In the genomic region with DNA sequence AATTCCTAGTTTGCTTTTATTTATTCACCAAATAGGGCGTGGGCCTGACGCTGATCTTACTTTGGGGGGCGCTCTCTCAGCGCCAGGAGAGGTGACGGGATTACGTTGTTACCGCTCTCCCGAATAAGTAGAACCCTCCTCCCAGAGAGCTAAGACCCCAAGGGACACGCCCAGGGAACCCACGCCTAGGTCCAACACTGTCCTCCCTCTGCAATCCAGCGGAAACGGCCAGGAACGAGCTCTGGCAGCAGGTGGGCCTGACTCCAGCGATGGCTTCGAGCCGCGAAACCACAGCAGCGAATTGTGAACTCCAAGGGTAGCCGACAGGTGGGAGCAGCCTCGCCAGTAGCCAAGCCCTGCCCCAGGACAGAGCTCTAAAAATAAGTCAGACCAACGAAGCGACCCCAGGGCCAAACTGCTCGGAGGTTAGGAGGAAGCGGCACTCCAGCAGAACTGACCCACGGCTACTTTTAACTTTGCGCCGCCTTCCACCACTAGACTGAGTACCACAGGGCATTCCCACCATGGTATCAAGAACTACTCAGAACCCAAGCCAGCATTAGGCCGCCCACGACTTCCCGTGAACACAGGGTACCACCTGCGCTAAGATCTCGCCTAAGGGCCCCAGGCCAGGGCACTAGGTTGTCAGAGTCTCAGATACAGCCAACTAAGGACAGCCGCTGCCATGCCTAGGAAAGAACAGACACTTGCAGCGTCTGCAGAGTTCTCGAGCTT, we compare ENCODE assay signal across 8 cellular contexts. TPM values are rescaled to one million over a fixed set of nuclear protein-coding genes. Genes with fewer than 3 reads are reported as not detected.
DNase-seq lines count a peak whose midpoint lies in the region; ATAC-seq, FAIRE-seq and TF ChIP-seq lines count a peak whose summit lies in the region.

No MANE protein-coding gene starts in this region.

- peak in 1 of 2 experiments; percentile 50; a peak in 1 of 3 replicates for TF ChIP-seq POLR2A in H1 (IDR thresholded peaks at IDR 0.05; ENCODE audit: control extremely low read depth in 1 of 2, low read depth in 2 of 2, low read length in 2 of 2)

- H3K4me3 ChIP-seq in H1 (ENCODE audit: extremely low read depth in 1 of 4, insufficient read depth in 2 of 4, low read depth in 3 of 4, low read length in 4 of 4), result peak overlapping the region; percentile 84 to 93 (median 90)
- H3K4me3 ChIP-seq in naive thymus-derived CD4-positive, alpha-beta T cell (ENCODE audit: low read length), result peak overlapping the region; percentile 89

- peak overlapping the region; percentile 94 to 99 (median 98) for H3K27ac Mint-ChIP-seq in naive thymus-derived CD4-positive, alpha-beta T cell
- peak overlapping the region; percentile 97 for H3K27ac Mint-ChIP-seq in stimulated activated memory B cell treated with anti-CD40 and anti-IgM and Interleukin-4, amounts not matched to agents 10 μg/mL and 1 μg/mL and 100 μg/mL, for 72 hours

- peak overlapping the region; percentile 60 for H4K91ac ChIP-seq in H1 (replicated peaks; ENCODE audit: insufficient read length, low read length)

- TF ChIP-seq RAD21 in H1 (IDR thresholded peaks at IDR 0.05 in 1 of 2, conservative IDR thresholded peaks at IDR 0.05 in 1 of 2; ENCODE audit: low read depth in 2 of 2, low read length in 2 of 2), result peak in 1 of 2 experiments; percentile 38; a peak in 1 of 4 replicates

- peak overlapping the region; percentile 94 to 96 for H3K4me2 ChIP-seq in H1 (ENCODE audit: insufficient read depth in 1 of 2, low read depth in 2 of 2, low read length in 2 of 2)

- no peak overlapping the region for H3K14ac ChIP-seq in H1 (ENCODE audit: insufficient read length)

- H2BK20ac ChIP-seq in H1 (ENCODE audit: low read length), result no peak overlapping the region

- H3K27me3 ChIP-seq in H1 (replicated peaks in 1 of 4; ENCODE audit: control insufficient read depth in 3 of 4, extremely low read depth in 1 of 4, insufficient read depth in 3 of 4, low read length in 3 of 4), result no peaks in the 10 kb centered on the region
- no peaks in the 10 kb centered on the region for H3K27me3 ChIP-seq in naive thymus-derived CD4-positive, alpha-beta T cell (ENCODE audit: control insufficient read depth in 2 of 2, insufficient read depth in 2 of 2, low read length in 2 of 2)

- intact Hi-C loops in naive thymus-derived CD4-positive, alpha-beta T cell (cut with micrococcal nuclease), result loop anchor here (5.0 to 10.0 kb wide), 14 partner anchors 36 to 1969 kb away; a partner anchor contains a TSS

- H3K36me3 Mint-ChIP-seq in naive thymus-derived CD4-positive, alpha-beta T cell, result peaks cover 0 to 1% (median 0%) of the 10 kb centered on the region in 5 donors
- no peaks in the 10 kb centered on the region for H3K36me3 Mint-ChIP-seq in stimulated activated memory B cell treated with anti-CD40 and anti-IgM and Interleukin-4, amounts not matched to agents 10 μg/mL and 1 μg/mL and 100 μg/mL, for 72 hours

- TF ChIP-seq CTCF in H1 (IDR thresholded peaks at IDR 0.05; ENCODE audit: control extremely low read depth in 1 of 3, insufficient read depth in 1 of 3, low read depth in 1 of 3, low read length in 3 of 3), result peak; percentile 37 to 59 (median 54)

- no peaks in the 10 kb centered on the region for H3K9me3 Mint-ChIP-seq in naive thymus-derived CD4-positive, alpha-beta T cell
- no peaks in the 10 kb centered on the region for H3K9me3 Mint-ChIP-seq in stimulated activated memory B cell treated with anti-CD40 and anti-IgM and Interleukin-4, amounts not matched to agents 10 μg/mL and 1 μg/mL and 100 μg/mL, for 72 hours

- peaks cover 0 to 8% (median 3%) of the 10 kb centered on the region in 4 experiments; a peak in 2 of 7 replicates for H3K4me1 ChIP-seq in H1 (replicated peaks in 1 of 4; ENCODE audit: control insufficient read depth in 3 of 4, insufficient read depth in 4 of 4, low read length in 3 of 4)
- peaks cover 22 to 29% of the 10 kb centered on the region in 2 donors for H3K4me1 ChIP-seq in naive thymus-derived CD4-positive, alpha-beta T cell (ENCODE audit: control insufficient read depth in 2 of 2, insufficient read depth in 2 of 2, low read length in 2 of 2)

- H3K27me3 Mint-ChIP-seq in naive thymus-derived CD4-positive, alpha-beta T cell, result peaks cover 0 to 2% (median 0%) of the 10 kb centered on the region in 5 donors
- H3K27me3 Mint-ChIP-seq in stimulated activated memory B cell treated with anti-CD40 and anti-IgM and Interleukin-4, amounts not matched to agents 10 μg/mL and 1 μg/mL and 100 μg/mL, for 72 hours, result no peaks in the 10 kb centered on the region

- no peaks in the 10 kb centered on the region for H3K36me3 ChIP-seq in H1 (ENCODE audit: control insufficient read depth in 2 of 4, insufficient read depth in 4 of 4, low read length in 3 of 4)
- peaks cover 0 to 16% (median 0%) of the 10 kb centered on the region in 3 experiments for H3K36me3 ChIP-seq in naive thymus-derived CD4-positive, alpha-beta T cell (ENCODE audit: control insufficient read depth in 2 of 3, insufficient read depth in 3 of 3, low read length in 3 of 3)

- H3K9me3 ChIP-seq in H1 (ENCODE audit: insufficient read depth in 2 of 2, low read depth in 1 of 2, low read length in 1 of 2), result no peaks in the 10 kb centered on the region
- H3K9me3 ChIP-seq in naive thymus-derived CD4-positive, alpha-beta T cell (ENCODE audit: control insufficient read depth in 2 of 3, low read length in 3 of 3), result no peaks in the 10 kb centered on the region

- peak overlapping the region; percentile 91 to 99 (median 96) for H3K4me3 Mint-ChIP-seq in naive thymus-derived CD4-positive, alpha-beta T cell
- peak overlapping the region; percentile 98 for H3K4me3 Mint-ChIP-seq in stimulated activated memory B cell treated with anti-CD40 and anti-IgM and Interleukin-4, amounts not matched to agents 10 μg/mL and 1 μg/mL and 100 μg/mL, for 72 hours

- 0 out of 2 replicates have a peak, but pooled peaks cover 2% of the 10 kb centered on the region for H3K79me1 ChIP-seq in H1 (ENCODE audit: low read depth, low read length)

- H3K79me2 ChIP-seq in H1 (ENCODE audit: control insufficient read depth in 1 of 2, insufficient read depth in 2 of 2, low read length in 2 of 2), result peaks cover 14 to 29% of the 10 kb centered on the region in 2 experiments

- H2BK15ac ChIP-seq in H1 (ENCODE audit: low read length), result peak overlapping the region; percentile 20; the same call in 1 of the 2 replicates

- H4K8ac ChIP-seq in H1 (ENCODE audit: extremely low read depth, insufficient read depth, low read length), result peak overlapping the region; percentile 96

- no peak for TF ChIP-seq EP300 in H1 (IDR thresholded peaks at IDR 0.05; ENCODE audit: borderline replicate concordance in 1 of 2, low read depth in 2 of 2, low read length in 2 of 2)

- peak overlapping the region; percentile 69 for H4K5ac ChIP-seq in H1 (ENCODE audit: insufficient read length, low read depth, low read length)

- POLR2A ChIA-PET in H1 (lab: Charles Lee; ENCODE audit: partially characterized antibody), result interaction anchor here (0.6 to 5.0 kb wide), 20 partner anchors 10 to 468 kb away, joined by 3 to 61 read pairs (median 4); a partner anchor contains a TSS
- POLR2A ChIA-PET in naive thymus-derived CD4-positive, alpha-beta T cell (lab: Charles Lee), result interaction anchor here (0.8 to 9.1 kb wide), 19 partner anchors 9 to 837 kb away, joined by 3 to 175 read pairs (median 7); a partner anchor contains a TSS

- peak overlapping the region; percentile 92 for H3K27ac ChIP-seq in H1 (ENCODE audit: low read depth, low read length)
- H3K27ac ChIP-seq in naive thymus-derived CD4-positive, alpha-beta T cell (ENCODE audit: low read depth, low read length), result peak overlapping the region; percentile 82

- FAIRE-seq in H1 (lab: Jason Lieb, UNC), result peak; percentile 42

- H2AK5ac ChIP-seq in H1 (ENCODE audit: low read depth, low read length), result peak overlapping the region; percentile 67; the same call in 1 of the 2 replicates

- no peak for ATAC-seq in naive thymus-derived CD4-positive, alpha-beta T cell
- no peak for ATAC-seq in stimulated activated memory B cell treated with anti-CD40 and anti-IgM and Interleukin-4, amounts not matched to agents 10 μg/mL and 1 μg/mL and 100 μg/mL, for 72 hours

- no peak overlapping the region for H2AFZ ChIP-seq in H1 (ENCODE audit: low read length)

- peak overlapping the region; percentile 7 for H2BK12ac ChIP-seq in H1 (ENCODE audit: low read depth, low read length)

- H3K23me2 ChIP-seq in H1 (ENCODE audit: low read depth, low read length), result peaks cover 22% of the 10 kb centered on the region

- H4K20me1 ChIP-seq in H1 (replicated peaks in 1 of 2; ENCODE audit: control insufficient read depth in 1 of 2, insufficient read depth in 2 of 2, low read length in 2 of 2), result peaks cover 10 to 13% of the 10 kb centered on the region in 2 experiments

- peak overlapping the region; percentile 93 for H2BK5ac ChIP-seq in H1 (ENCODE audit: low read depth, low read length)

- H3K23ac ChIP-seq in H1 (ENCODE audit: insufficient read length), result no peak overlapping the region

- peaks cover 23 to 47% (median 38%) of the 10 kb centered on the region in 7 donors for H3K4me1 Mint-ChIP-seq in naive thymus-derived CD4-positive, alpha-beta T cell
- H3K4me1 Mint-ChIP-seq in stimulated activated memory B cell treated with anti-CD40 and anti-IgM and Interleukin-4, amounts not matched to agents 10 μg/mL and 1 μg/mL and 100 μg/mL, for 72 hours, result peaks cover 48% of the 10 kb centered on the region

- peak overlapping the region; percentile 1 for H3K56ac ChIP-seq in H1 (replicated peaks; ENCODE audit: insufficient read length, low read depth, low read length)

- DNase-seq in NCI-H1417 (lab: John Stamatoyannopoulos, UW), result peak in 2 of 3 experiments; percentile 73 to 76
- DNase-seq in NCI-H1417 treated with DMSO at 0.1 percent for 48 hours (lab: John Stamatoyannopoulos, UW), result no peak
- DNase-seq in NCI-H526 (lab: John Stamatoyannopoulos, UW), result peak; percentile 49 to 58
- peak; percentile 41 to 68 for DNase-seq in activated CD8-positive, alpha-beta memory T cell treated with anti-CD3 and anti-CD28 coated beads for 4 hours (ENCODE audit: low read depth in 2 of 2)
- DNase-seq in H1 (ENCODE audit: low read depth in 1 of 2, low spot score in 2 of 2), result peak in 1 of 2 experiments; percentile 80
- DNase-seq in naive thymus-derived CD4-positive, alpha-beta T cell, result peak in 4 of 9 donors; percentile 21 to 73 (median 36)
- no peak for DNase-seq in midbrain (lab: John Stamatoyannopoulos, UW)

- CTCF ChIA-PET in H1 (lab: Charles Lee; ENCODE audit: partially characterized antibody), result interaction anchor here (0.7 to 2.4 kb wide), 11 partner anchors 10 to 438 kb away, joined by 3 to 11 read pairs (median 3); a partner anchor contains a TSS
- CTCF ChIA-PET in naive thymus-derived CD4-positive, alpha-beta T cell (lab: Charles Lee), result interaction anchor here (1.0 to 4.1 kb wide), 4 partner anchors 20 to 187 kb away, joined by 4 to 30 read pairs (median 6); a partner anchor contains a TSS

- 1% methylated on average over 35 of the region's 35 CpGs; no CpG with 5 or more reads in 1 of the 2 experiments for WGBS in H1 (ENCODE audit: extremely low coverage in 1 of 2, insufficient coverage in 1 of 2, insufficient read length in 1 of 2, insufficient replicate concordance in 2 of 2, low coverage in 1 of 2, low lambda C conversion rate in 2 of 2, missing lambda C conversion rate in 1 of 2), 2 experiments

- peak overlapping the region; percentile 77 to 96 (median 92) for H3K9ac ChIP-seq in H1 (replicated peaks in 1 of 4; ENCODE audit: extremely low read depth in 1 of 4, low read depth in 3 of 4, low read length in 3 of 4)

- H3K18ac ChIP-seq in H1 (ENCODE audit: extremely low read depth, low read length), result peak overlapping the region; percentile 89

- no peak overlapping the region for H2BK120ac ChIP-seq in H1 (replicated peaks; ENCODE audit: low read depth, low read length)

- peak overlapping the region; percentile 79 for H3K4ac ChIP-seq in H1 (replicated peaks; ENCODE audit: insufficient read length, low read depth, low read length)

RNA-seq across cellular contexts. Expression of a gene that starts 1.6 kb away (rescaled TPM):
- total RNA-seq in H1 (2021; fragmentation: NEBNext Ultra II Directional; extraction: Animal tissue kit (Norgen Biotek cat#: 25700)), result 103 and 109 TPM in 2 replicates
- polyA plus RNA-seq in H1 (2011; rRNA removed), result 69.5 and 86.6 TPM in 2 replicates
- 39.2 TPM for polyA plus RNA-seq in H1 (2011; cell fraction: cytosol; rRNA removed)
- 66.9 TPM for polyA plus RNA-seq in H1 (2011; cell fraction: nucleus; rRNA removed)
- 47.2 to 63.1 TPM (median 54.2 TPM) in 4 replicates for polyA plus RNA-seq in H1 (2012, experiment 1 of 2)
- 3.3 TPM for polyA plus RNA-seq in H1 (2012, experiment 2 of 2)
- polyA plus RNA-seq in H1 (2013, experiment 1 of 2), result 30.4 TPM
- polyA plus RNA-seq in H1 (2013, experiment 2 of 2), result 31.0 TPM
- polyA minus RNA-seq in H1 (2011; rRNA and poly(A)+ RNA removed), result 137 and 225 TPM in 2 replicates
- polyA minus RNA-seq in H1 (2011; cell fraction: cytosol; rRNA and poly(A)+ RNA removed), result 57.2 TPM
- polyA minus RNA-seq in H1 (2011; cell fraction: nucleus; rRNA and poly(A)+ RNA removed), result 66.8 TPM
- 100 to 1,000 TPM; 115 to 139 (median 130) TPM for total RNA-seq in naive thymus-derived CD4-positive, alpha-beta T cell
- 10 to 100 TPM; 18.0 to 22.2 TPM for polyA plus RNA-seq in naive thymus-derived CD4-positive, alpha-beta T cell

Comparison
In these comparisons a context has a peak if more than half of its experiments do, and no peak if none do; other contexts are left out.
1. DNase-seq: peak in NCI-H1417 (2 of 3), NCI-H526 (2 of 2) and activated CD8-positive, alpha-beta memory T cell treated with anti-CD3 and anti-CD28 coated beads for 4 hours (2 of 2); none in NCI-H1417 treated with DMSO at 0.1 percent for 48 hours (single experiment) and midbrain (single experiment).